Comparison of ENCODE assay signal across 1 cellular context in the genomic region with DNA sequence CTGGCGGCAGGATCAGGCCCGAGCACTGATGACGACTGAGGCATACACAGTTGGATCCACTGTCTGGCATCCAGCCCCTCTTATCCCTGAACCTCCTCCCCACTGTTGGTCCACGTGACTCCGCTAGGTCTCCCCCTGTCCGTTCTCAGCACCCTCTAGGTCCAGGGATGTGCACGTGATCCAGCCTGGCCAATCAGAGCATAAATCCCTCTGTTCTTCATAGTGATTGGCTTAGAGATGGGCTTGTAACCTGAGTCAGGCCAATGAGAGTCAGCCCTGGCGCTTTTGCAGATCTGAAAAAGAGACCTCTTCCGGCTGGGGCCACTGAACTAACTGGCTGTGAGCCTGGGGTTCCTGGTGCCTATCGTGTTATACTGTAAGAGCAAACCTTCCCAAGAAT.
TF ChIP-seq lines count a peak whose summit lies in the region.

No MANE protein-coding gene starts in this region.

TF ChIP-seq in HepG2, 621 proteins besides CTCF, POLR2A, EP300 and RAD21:
- TF ChIP-seq NR2F2 (IDR thresholded peaks at IDR 0.05; ENCODE audit: borderline replicate concordance, low read depth) (no peak), ZSCAN12 (CRISPR knock-in tag; IDR thresholded peaks at IDR 0.05) (no peak), NR1H2 (CRISPR knock-in tag; IDR thresholded peaks at IDR 0.05; ENCODE audit: borderline replicate concordance, low read depth) (no peak), SIX4 (CRISPR knock-in tag; IDR thresholded peaks at IDR 0.05) (no peak), NFE2L2 (IDR thresholded peaks at IDR 0.05; ENCODE audit: low read length) (no peak)
